Comparison of ENCODE assay signal across 8 cellular contexts in genomic region chr1:160795951-160796383, GRCh38. TPM values are rescaled to one million over a fixed set of nuclear protein-coding genes. Genes with fewer than 3 reads are reported as not detected.
A peak's percentile ranks its signal among the peaks of the same experiment; 100 is the strongest.
DNase-seq lines count a peak whose midpoint lies in the region; ATAC-seq and TF ChIP-seq lines count a peak whose summit lies in the region.

Gene LY9, plus strand, starts transcription at chr1:160796174. Its CDS starts 14 bp downstream, at chr1:160796188.

- H3K4me3 Mint-ChIP-seq in activated T-cell treated with anti-CD3 and anti-CD28 coated beads, Interleukin-2, amount 50 U/mL, for 24 hours: peak within 1 kb of the TSS; percentile 81

- 40 to 57% (median 43%) methylated on average over 4 of the region's 4 CpGs for WGBS in spleen, 5 donors

- DNase-seq in CD1c-positive myeloid dendritic cell (ENCODE audit: extremely low spot score): peak; percentile 86
- DNase-seq in Jurkat, Clone E6-1 (ENCODE audit: low read depth, low spot score): peak; percentile 95
- DNase-seq in activated T-cell treated with anti-CD3 and anti-CD28 coated beads, Interleukin-2, amount 50 U/mL, for 24 hours: peak; percentile 75
- peak; percentile 91 for DNase-seq in spleen
- no peak for DNase-seq in HEK293T (ENCODE audit: extremely low spot score)
- no peak for DNase-seq in ecto neural progenitor cell (ENCODE audit: low spot score)
- DNase-seq in NCI-H1694 treated with DMSO at 0.1 percent for 48 hours (lab: John Stamatoyannopoulos, UW): no peak

- peak within 1 kb of the TSS; percentile 58 for H3K4me3 ChIP-seq in Jurkat, Clone E6-1 (ENCODE audit: low read length)
- H3K4me3 ChIP-seq in spleen: peak within 1 kb of the TSS; percentile 28 to 71 (median 40)

- H3K9me3 ChIP-seq in spleen: no peaks in the 10 kb centered on the region

- peaks cover 13 to 61% (median 34%) of the 10 kb centered on the region in 6 donors for H3K4me1 ChIP-seq in spleen

- peak; percentile 81 for ATAC-seq in GM21381 (IDR thresholded peaks at IDR 0.05; ENCODE audit: unreplicated experiment)

- H3K27me3 Mint-ChIP-seq in activated T-cell treated with anti-CD3 and anti-CD28 coated beads, Interleukin-2, amount 50 U/mL, for 24 hours: no peaks in the 10 kb centered on the region

- no peak for TF ChIP-seq CTCF in spleen (IDR thresholded peaks at IDR 0.05 in 8 of 11, conservative IDR thresholded peaks at IDR 0.05 in 3 of 11)

- H3K27me3 ChIP-seq in spleen (replicated peaks in 1 of 7): no peaks in the 10 kb centered on the region

- H3K4me1 Mint-ChIP-seq in activated T-cell treated with anti-CD3 and anti-CD28 coated beads, Interleukin-2, amount 50 U/mL, for 24 hours (ENCODE audit: low read depth): peaks cover 63% of the 10 kb centered on the region

- POLR2A ChIA-PET in HEK293T (lab: Yijun Ruan, JAX): no interaction called here

- H3K27ac ChIP-seq in spleen: peak within 1 kb of the TSS; percentile 76 to 92 (median 85)

- no peaks in the 10 kb centered on the region for H3K36me3 ChIP-seq in spleen

- H3K36me3 Mint-ChIP-seq in activated T-cell treated with anti-CD3 and anti-CD28 coated beads, Interleukin-2, amount 50 U/mL, for 24 hours (ENCODE audit: low read depth): no peaks in the 10 kb centered on the region

- no peaks in the 10 kb centered on the region for H3K9me3 Mint-ChIP-seq in activated T-cell treated with anti-CD3 and anti-CD28 coated beads, Interleukin-2, amount 50 U/mL, for 24 hours

- CTCF ChIA-PET in HEK293T (lab: Yijun Ruan, JAX): no interaction called here

- peak within 1 kb of the TSS; percentile 95 for H3K27ac Mint-ChIP-seq in activated T-cell treated with anti-CD3 and anti-CD28 coated beads, Interleukin-2, amount 50 U/mL, for 24 hours

- peak in 2 of 3 donors; percentile 72 to 85 for TF ChIP-seq POLR2A in spleen (IDR thresholded peaks at IDR 0.05)

- intact Hi-C loops in spleen (cut with DNase I; ENCODE audit: low total_unique reads): no loop called here

TF ChIP-seq in HEK293T, 16 proteins besides CTCF, POLR2A, EP300 and RAD21:
- no peak for TF ChIP-seq SP1 (IDR thresholded peaks at IDR 0.05)
- TF ChIP-seq TARDBP (IDR thresholded peaks at IDR 0.05): no peak
- TF ChIP-seq ARNT (IDR thresholded peaks at IDR 0.05): no peak
- no peak for TF ChIP-seq NFRKB (IDR thresholded peaks at IDR 0.05)
- no peak for TF ChIP-seq FOXA1 (IDR thresholded peaks at IDR 0.05)
- no peak for TF ChIP-seq SUZ12 (IDR thresholded peaks at IDR 0.05)
- TF ChIP-seq HDGF (IDR thresholded peaks at IDR 0.05; ENCODE audit: borderline replicate concordance): no peak
- TF ChIP-seq L3MBTL2 (conservative IDR thresholded peaks at IDR 0.05): no peak
- no peak for TF ChIP-seq CTBP1 (IDR thresholded peaks at IDR 0.05; ENCODE audit: borderline replicate concordance)
- no peak for TF ChIP-seq FOXM1 (IDR thresholded peaks at IDR 0.05; ENCODE audit: borderline replicate concordance)
- TF ChIP-seq ZNF384 (IDR thresholded peaks at IDR 0.05): no peak
- TF ChIP-seq LEF1 (IDR thresholded peaks at IDR 0.05; ENCODE audit: borderline replicate concordance): no peak
- no peak for TF ChIP-seq PKNOX1 (IDR thresholded peaks at IDR 0.05)

RNA-seq across cellular contexts. Expression of gene LY9, which starts in this region (rescaled TPM):
- polyA plus RNA-seq in Jurkat, Clone E6-1 (2012; ENCODE audit: insufficient read depth, insufficient read length): 22.6 TPM
- 100 to 1,000 TPM in 1 of 7 donors, 10 to 100 TPM in 6; 32.3 to 151 (median 37.2) TPM for total RNA-seq in spleen
- 10 to 100 TPM; 30.7 to 40.1 (median 38.4) TPM for polyA plus RNA-seq in spleen

Comparison
In these comparisons a context has a peak if more than half of its experiments do, and no peak if none do; other contexts are left out.
1. DNase-seq: peak in CD1c-positive myeloid dendritic cell (single experiment), Jurkat, Clone E6-1 (single experiment), activated T-cell treated with anti-CD3 and anti-CD28 coated beads, Interleukin-2, amount 50 U/mL, for 24 hours (single experiment) and spleen (single experiment); none in HEK293T (single experiment), ecto neural progenitor cell (single experiment) and NCI-H1694 treated with DMSO at 0.1 percent for 48 hours (single experiment).